Comparison of ENCODE assay signal across 8 cellular contexts in genomic region chr6:110874880-110875547, GRCh38. TPM values are rescaled to one million over a fixed set of nuclear protein-coding genes. Genes with fewer than 3 reads are reported as not detected.
DNase-seq lines count a peak whose midpoint lies in the region; ATAC-seq and TF ChIP-seq lines count a peak whose summit lies in the region.

No MANE protein-coding gene starts in this region.

- no peaks in the 10 kb centered on the region for H3K9me3 Mint-ChIP-seq in activated naive CD4-positive, alpha-beta T cell treated with anti-CD3 and anti-CD28 coated beads, Interleukin-2, amount 50 U/mL, for 24 hours

- H3K79me2 ChIP-seq in PC-3 (ENCODE audit: low read length) = peaks cover 67% of the 10 kb centered on the region

- DNase-seq in GM13976 (ENCODE audit: low spot score) = peak; percentile 38
- no peak for DNase-seq in HFF-Myc (ENCODE audit: extremely low read depth, low read depth)
- no peak for DNase-seq in PC-3
- peak; percentile 37 for DNase-seq in left ventricle myocardium inferior
- DNase-seq in sigmoid colon = peak; percentile 76
- no peak for DNase-seq in H4 (ENCODE audit: low spot score)
- DNase-seq in NCI-H524 treated with DMSO at 0.1 percent for 48 hours (lab: John Stamatoyannopoulos, UW) = no peak

- H3K27ac ChIP-seq in PC-3 (ENCODE audit: low read length) = peak overlapping the region; percentile 60
- H3K27ac ChIP-seq in left ventricle myocardium inferior (replicated peaks) = peak overlapping the region; percentile 95
- H3K27ac ChIP-seq in sigmoid colon = peak overlapping the region; percentile 94 to 99 (median 98)

- H2AFZ ChIP-seq in PC-3 (ENCODE audit: low read length) = no peak overlapping the region

- H3K27me3 Mint-ChIP-seq in activated naive CD4-positive, alpha-beta T cell treated with anti-CD3 and anti-CD28 coated beads, Interleukin-2, amount 50 U/mL, for 24 hours = no peaks in the 10 kb centered on the region

- peak overlapping the region; percentile 97 for H3K9ac ChIP-seq in PC-3 (ENCODE audit: low read length)

- POLR2A ChIA-PET in PC-3 (lab: Charles Lee; ENCODE audit: unreplicated experiment) = interaction anchor here (1.0 to 2.7 kb wide), 2 partner anchors 60 to 219 kb away, joined by 8 to 33 read pairs; partner anchors contain the start of gene CDK19

- H3K36me3 ChIP-seq in PC-3 (ENCODE audit: low read depth, low read length) (no peaks in the 10 kb centered on the region; the same call in none of the 2 replicates), left ventricle myocardium inferior (no peaks in the 10 kb centered on the region), sigmoid colon (no peaks in the 10 kb centered on the region)

- H3K9me3 ChIP-seq in PC-3 (ENCODE audit: low read length) (no peaks in the 10 kb centered on the region), left ventricle myocardium inferior (replicated peaks) (no peaks in the 10 kb centered on the region), sigmoid colon (no peaks in the 10 kb centered on the region)

- H3K4me1 ChIP-seq in PC-3 (ENCODE audit: insufficient read depth, low read length) (peaks cover 14% of the 10 kb centered on the region), left ventricle myocardium inferior (peaks cover 62% of the 10 kb centered on the region), sigmoid colon (peaks cover 0 to 44% (median 36%) of the 10 kb centered on the region in 4 donors)

- peak overlapping the region; percentile 97 for H3K4me2 ChIP-seq in PC-3 (ENCODE audit: low read length)

- ATAC-seq in PC-3 = peak; percentile 3; the same call in 1 of the 2 replicates

- peak overlapping the region; percentile 79 for H3K4me3 ChIP-seq in HFF-Myc (replicated peaks; ENCODE audit: low read depth, low read length)
- peak overlapping the region; percentile 96 for H3K4me3 ChIP-seq in PC-3 (ENCODE audit: low read length)
- H3K4me3 ChIP-seq in left ventricle myocardium inferior = peak overlapping the region; percentile 93
- H3K4me3 ChIP-seq in sigmoid colon = peak overlapping the region; percentile 72 to 96 (median 90)

- 0% methylated on average over 60 of the region's 60 CpGs for WGBS in sigmoid colon, 2 donors

- TF ChIP-seq EP300 in sigmoid colon (IDR thresholded peaks at IDR 0.05) = no peak

- TF ChIP-seq POLR2A in sigmoid colon (IDR thresholded peaks at IDR 0.05) = no peak

- in situ Hi-C loops in GM13976 (cut with MboI; ENCODE audit: low sequenced_read_pairs, unreplicated experiment) = loop anchor here (10.0 kb wide), 1 partner anchor 190 kb away; no protein-coding TSS in a partner anchor

- H3K27me3 ChIP-seq in PC-3 (ENCODE audit: low read length) (no peaks in the 10 kb centered on the region), left ventricle myocardium inferior (ENCODE audit: low read depth) (no peaks in the 10 kb centered on the region), sigmoid colon (no peaks in the 10 kb centered on the region)

- no peaks in the 10 kb centered on the region for H3K9me2 ChIP-seq in PC-3 (replicated peaks; ENCODE audit: low read length)

- intact Hi-C loops in PC-3 (cut with micrococcal nuclease) = loop anchor here (1.0 to 2.0 kb wide), 2 partner anchors 193 to 256 kb away; no protein-coding TSS in a partner anchor
- intact Hi-C loops in left ventricle myocardium inferior (cut with micrococcal nuclease) = loop anchor here (10.0 kb wide), 1 partner anchor 60 kb away; the partner anchor contains the start of gene CDK19
- intact Hi-C loops in sigmoid colon (cut with DNase I) = loop anchor here (1.0 to 10.0 kb wide), 5 partner anchors 60 to 1180 kb away; partner anchors contain the start of genes AK9, CDK19, FIG4 and METTL24

- H3K27ac Mint-ChIP-seq in activated naive CD4-positive, alpha-beta T cell treated with anti-CD3 and anti-CD28 coated beads, Interleukin-2, amount 50 U/mL, for 24 hours = peak overlapping the region; percentile 98

- H3K4me1 Mint-ChIP-seq in activated naive CD4-positive, alpha-beta T cell treated with anti-CD3 and anti-CD28 coated beads, Interleukin-2, amount 50 U/mL, for 24 hours = peaks cover 37% of the 10 kb centered on the region

- H3K4me3 Mint-ChIP-seq in activated naive CD4-positive, alpha-beta T cell treated with anti-CD3 and anti-CD28 coated beads, Interleukin-2, amount 50 U/mL, for 24 hours = peak overlapping the region; percentile 98

- CTCF ChIA-PET in PC-3 (lab: Charles Lee) = interaction anchor here (0.7 to 1.2 kb wide), 4 partner anchors 194 to 347 kb away, joined by 3 to 4 read pairs (median 3); no protein-coding TSS in a partner anchor

- no peaks in the 10 kb centered on the region for H3K36me3 Mint-ChIP-seq in activated naive CD4-positive, alpha-beta T cell treated with anti-CD3 and anti-CD28 coated beads, Interleukin-2, amount 50 U/mL, for 24 hours

- no peaks in the 10 kb centered on the region for H3F3A ChIP-seq in PC-3 (ENCODE audit: low read length, unreplicated experiment)

- peaks cover 45% of the 10 kb centered on the region for H4K20me1 ChIP-seq in PC-3 (ENCODE audit: low read length)

- TSS peak; percentile 70 for BruUV-seq in PC-3 (replicated peaks; lab: Mats Ljungman, UMichigan)

- TF ChIP-seq CTCF in GM13976 (IDR thresholded peaks at IDR 0.05; ENCODE audit: borderline replicate concordance, control extremely low read depth, extremely low read depth, insufficient read depth, missing control alignments) (no peak), HFF-Myc (IDR thresholded peaks at IDR 0.05; ENCODE audit: low read depth, low read length, missing control alignments) (no peak), PC-3 (conservative IDR thresholded peaks at IDR 0.05; ENCODE audit: low read depth, low read length) (no peak), left ventricle myocardium inferior (IDR thresholded peaks at IDR 0.05; ENCODE audit: borderline replicate concordance) (no peak), sigmoid colon (IDR thresholded peaks at IDR 0.05) (no peak)

RNA-seq across cellular contexts. Expression of gene AMD1, which starts 0.4 kb away (rescaled TPM):
- total RNA-seq in PC-3 (2014; rRNA removed) = 56.2 and 72.5 TPM in 2 replicates
- 72.8 TPM for total RNA-seq in left ventricle myocardium inferior
- 10 to 100 TPM; 44.6 to 74.2 (median 71.4) TPM for total RNA-seq in sigmoid colon
- 10 to 100 TPM; 45.0 to 64.7 (median 45.3) TPM for polyA plus RNA-seq in sigmoid colon
- total RNA-seq in H4 (2014; rRNA removed; shearing (Covaris generic)) = 58.9 and 69.0 TPM in 2 replicates

RNA-seq across cellular contexts. Expression of gene CDK19, which starts 59.7 kb away (rescaled TPM):
- total RNA-seq in PC-3 (2014; rRNA removed) = 4.2 and 5.4 TPM in 2 replicates
- total RNA-seq in left ventricle myocardium inferior = 9.1 TPM
- 10 to 100 TPM; 12.1 to 17.8 (median 14.5) TPM for total RNA-seq in sigmoid colon
- polyA plus RNA-seq in sigmoid colon = 10 to 100 TPM in 1 of 3 donors, 1 to 10 TPM in 2; 6.7 to 10.1 (median 7.8) TPM
- total RNA-seq in H4 (2014; rRNA removed; shearing (Covaris generic)) = 5.2 and 6.8 TPM in 2 replicates

Comparison
In these comparisons a context has a peak if more than half of its experiments do, and no peak if none do; other contexts are left out.
1. DNase-seq: peak in GM13976 (single experiment), left ventricle myocardium inferior (single experiment) and sigmoid colon (single experiment); none in HFF-Myc (single experiment), PC-3 (single experiment), H4 (single experiment) and NCI-H524 treated with DMSO at 0.1 percent for 48 hours (single experiment).
2. Peak in every context shown above with its lines, with median percentiles within 50 percentile points of each other: H3K4me3 ChIP-seq and H3K27ac ChIP-seq.